In genomic region chr16:76195648-76196047, GRCh38 we compare ENCODE assay signal across 20 cellular contexts.
A peak's percentile ranks its signal among the peaks of the same experiment; 100 is the strongest.
DNase-seq lines count a peak whose midpoint lies in the region; ATAC-seq, FAIRE-seq and TF ChIP-seq lines count a peak whose summit lies in the region.
"Had no signal": no experiment of that assay in that cellular context is flagged by ENCODE, and none has a peak within 500 bp of the region (broad histone marks: within the 10 kb centered on the region; RNA-seq: fewer than 3 reads in every experiment).

No MANE protein-coding gene starts in this region.

- H4K8ac ChIP-seq in mesendoderm (ENCODE audit: low read depth, low read length): no peak overlapping the region

- no peak overlapping the region for H2AK5ac ChIP-seq in mesendoderm (ENCODE audit: low read length)

- TF ChIP-seq POLR2A in HepG2 (IDR thresholded peaks at IDR 0.05; ENCODE audit: insufficient read depth in 1 of 2, low read depth in 2 of 2, low read length in 2 of 2) (no peak), body of pancreas (IDR thresholded peaks at IDR 0.05) (no peak)

- no peak overlapping the region for H3K18ac ChIP-seq in mesendoderm (ENCODE audit: low read length)

- no peak for TF ChIP-seq CTCF in liver (IDR thresholded peaks at IDR 0.05; ENCODE audit: low read depth, low read length, missing input control)
- TF ChIP-seq CTCF in HepG2 (CRISPR knock-in tag; IDR thresholded peaks at IDR 0.05): no peak
- TF ChIP-seq CTCF in body of pancreas (IDR thresholded peaks at IDR 0.05): no peak
- no peak for TF ChIP-seq CTCF in pancreas (IDR thresholded peaks at IDR 0.05)

- H3K56ac ChIP-seq in mesendoderm (ENCODE audit: low read length): no peak overlapping the region

- WGBS in liver: 39% methylated on average over 2 of the region's 2 CpGs
- WGBS in HepG2 (ENCODE audit: low lambda C conversion rate): 17% methylated on average over 2 of the region's 2 CpGs
- 15 to 24% methylated on average over 2 of the region's 2 CpGs for WGBS in body of pancreas, 2 donors
- WGBS in pancreas, 2 donors: 3 to 35% methylated on average over 2 of the region's 2 CpGs
- WGBS in mesendoderm (ENCODE audit: extremely low coverage, insufficient coverage, low lambda C conversion rate): no CpG with 5 or more reads among the region's 2 CpGs

- H3K4me1 ChIP-seq in liver (ENCODE audit: control insufficient read depth in 4 of 4, insufficient read depth in 4 of 4, low read length in 3 of 4) (peaks cover 0 to 5% (median 0%) of the 10 kb centered on the region in 4 donors), HepG2 (ENCODE audit: insufficient read depth, low read length) (no peaks in the 10 kb centered on the region), body of pancreas (peaks cover 31% of the 10 kb centered on the region), pancreas (peaks cover 6% of the 10 kb centered on the region in 3 donors), mesendoderm (ENCODE audit: control insufficient read depth, low read depth, low read length) (peaks cover 2% of the 10 kb centered on the region)

- TF ChIP-seq RAD21 in liver (IDR thresholded peaks at IDR 0.05): no peak
- TF ChIP-seq RAD21 in HepG2 (CRISPR knock-in tag; IDR thresholded peaks at IDR 0.05): no peak

- intact Hi-C loops in HepG2 (cut with micrococcal nuclease; ENCODE audit: unreplicated experiment) (no loop called here), body of pancreas (cut with DNase I) (no loop called here), pancreas (cut with DNase I) (no loop called here)

- H3K23ac ChIP-seq in mesendoderm (ENCODE audit: low read length): no peak overlapping the region

- no peak overlapping the region for H3K4me2 ChIP-seq in HepG2 (ENCODE audit: low read depth, low read length)
- no peak overlapping the region for H3K4me2 ChIP-seq in mesendoderm (ENCODE audit: low read length)

- no peak overlapping the region for H3K4ac ChIP-seq in mesendoderm (ENCODE audit: low read depth, low read length)

- H3K4me3 ChIP-seq in liver (ENCODE audit: low read depth in 1 of 3, low read length in 3 of 3): no peak overlapping the region
- no peak overlapping the region for H3K4me3 ChIP-seq in HepG2 (replicated peaks in 1 of 3; ENCODE audit: insufficient read depth in 1 of 3, low read depth in 2 of 3, low read length in 3 of 3)
- no peak overlapping the region for H3K4me3 ChIP-seq in body of pancreas
- H3K4me3 ChIP-seq in pancreas: no peak overlapping the region
- H3K4me3 ChIP-seq in mesendoderm (ENCODE audit: low read length): no peak overlapping the region
- H3K4me3 ChIP-seq: GM23248 had no signal

- CTCF ChIA-PET in HepG2 (lab: Yijun Ruan, JAX; ENCODE audit: low intra/inter-chr PET ratio, low total read pairs): no interaction called here

- no peak overlapping the region for H2BK15ac ChIP-seq in mesendoderm (replicated peaks; ENCODE audit: low read depth)

- in situ Hi-C loops in HepG2 (cut with HindIII; ENCODE audit: extremely low pct_ligation_motif_present, low pct_unique_long_range_greater_than_20kb): no loop called here

- no peaks in the 10 kb centered on the region for H3K36me3 ChIP-seq in liver (ENCODE audit: control insufficient read depth in 4 of 4, insufficient read depth in 3 of 4, low read depth in 1 of 4, low read length in 3 of 4)
- no peaks in the 10 kb centered on the region for H3K36me3 ChIP-seq in HepG2 (replicated peaks in 1 of 2; ENCODE audit: control insufficient read depth in 1 of 2, insufficient read depth in 2 of 2, low read length in 2 of 2)
- H3K36me3 ChIP-seq in body of pancreas (replicated peaks in 1 of 2; ENCODE audit: insufficient read depth in 1 of 2, low read depth in 2 of 2): no peaks in the 10 kb centered on the region
- no peaks in the 10 kb centered on the region for H3K36me3 ChIP-seq in pancreas
- no peaks in the 10 kb centered on the region for H3K36me3 ChIP-seq in mesendoderm (ENCODE audit: control insufficient read depth, insufficient read depth, low read length)

- POLR2A ChIA-PET in HepG2 (lab: Yijun Ruan, JAX): no interaction called here

- no peak overlapping the region for H4K5ac ChIP-seq in mesendoderm (ENCODE audit: low read length)

- no peak overlapping the region for H2AFZ ChIP-seq in HepG2 (ENCODE audit: low read length)
- H2AFZ ChIP-seq: GM23248 had no signal

- H3K27ac ChIP-seq in liver (ENCODE audit: low read depth in 1 of 2, low read length in 2 of 2) (no peak overlapping the region), HepG2 (ENCODE audit: extremely low read length, insufficient read depth, low read length) (no peak overlapping the region), body of pancreas (no peak overlapping the region), pancreas (no peak overlapping the region), mesendoderm (ENCODE audit: low read depth, low read length) (no peak overlapping the region)
- H3K27ac ChIP-seq: GM23248 had no signal

- no peak for TF ChIP-seq EP300 in HepG2 (IDR thresholded peaks at IDR 0.05; ENCODE audit: low read depth in 2 of 2, low read length in 2 of 2)
- no peak for TF ChIP-seq EP300 in HepG2 (CRISPR knock-in tag; IDR thresholded peaks at IDR 0.05; ENCODE audit: borderline replicate concordance)

- no peak overlapping the region for H2BK5ac ChIP-seq in mesendoderm (ENCODE audit: low read length)

- no TSS peak for BruUV-seq in HepG2 (replicated peaks; lab: Mats Ljungman, UMichigan)

- H3K79me2 ChIP-seq in HepG2 (ENCODE audit: insufficient read depth, low read length): no peaks in the 10 kb centered on the region
- H3K79me2 ChIP-seq in mesendoderm (ENCODE audit: control insufficient read depth, insufficient read depth, low read length): no peaks in the 10 kb centered on the region

- ATAC-seq in HepG2 (no peak), body of pancreas (peak; percentile 48), pancreas (peak; percentile 29 to 89 (median 74))

- no peak overlapping the region for H3K9ac ChIP-seq in liver (ENCODE audit: low read depth in 1 of 2, low read length in 2 of 2)
- H3K9ac ChIP-seq in HepG2 (ENCODE audit: insufficient read depth, low read depth, low read length): no peak overlapping the region
- no peak overlapping the region for H3K9ac ChIP-seq in mesendoderm (ENCODE audit: low read length)
- H3K9ac ChIP-seq: GM23248 had no signal

- no peaks in the 10 kb centered on the region for H3K9me3 ChIP-seq in liver (ENCODE audit: control insufficient read depth in 4 of 4, low read length in 3 of 4)
- H3K9me3 ChIP-seq in HepG2 (ENCODE audit: low read length): no peaks in the 10 kb centered on the region
- no peaks in the 10 kb centered on the region for H3K9me3 ChIP-seq in body of pancreas
- H3K9me3 ChIP-seq in pancreas: no peaks in the 10 kb centered on the region

- FAIRE-seq in HepG2 (lab: Jason Lieb, UNC) (no peak), pancreas (lab: Jason Lieb, UNC) (no peak)
- FAIRE-seq: GM12891, GM18507, H1 had no signal

- no peak overlapping the region for H2BK120ac ChIP-seq in mesendoderm (ENCODE audit: low read depth, low read length)

- H4K20me1 ChIP-seq in HepG2 (ENCODE audit: insufficient read depth, low read length): no peaks in the 10 kb centered on the region

- DNase-seq in HepG2 (ENCODE audit: low spot score) (no peak), SK-N-DZ (ENCODE audit: low spot score) (peak; percentile 91), body of pancreas (no peak), pancreas (no peak), kidney tubule cell (ENCODE audit: low spot score) (no peak), NCI-H2029 treated with DMSO at 0.1 percent for 48 hours (lab: John Stamatoyannopoulos, UW) (no peak), mesendoderm (no peak)
- DNase-seq: Calu3; CD4-positive, alpha-beta memory T cell; COR-L47; DMS53; DMS79 treated with DMSO at 0.1 percent for 48 hours; GF-D8; GM23248; H7; HCEC 1CT had no signal

- H3K27me3 ChIP-seq in liver (ENCODE audit: control insufficient read depth in 4 of 4, insufficient read depth in 4 of 4, low read length in 3 of 4) (peaks cover 0 to 3% (median 0%) of the 10 kb centered on the region in 4 donors), HepG2 (ENCODE audit: control insufficient read depth in 1 of 2, insufficient read depth in 2 of 2, low read length in 2 of 2) (no peaks in the 10 kb centered on the region), body of pancreas (no peaks in the 10 kb centered on the region), pancreas (no peaks in the 10 kb centered on the region), mesendoderm (ENCODE audit: insufficient read depth, low read length, poor library complexity) (no peaks in the 10 kb centered on the region)

- H3K79me1 ChIP-seq in mesendoderm (ENCODE audit: low read length): no peaks in the 10 kb centered on the region

TF ChIP-seq in liver, 16 proteins besides CTCF, POLR2A, EP300 and RAD21 (continues in another document):
- TF ChIP-seq, protein P1, sequence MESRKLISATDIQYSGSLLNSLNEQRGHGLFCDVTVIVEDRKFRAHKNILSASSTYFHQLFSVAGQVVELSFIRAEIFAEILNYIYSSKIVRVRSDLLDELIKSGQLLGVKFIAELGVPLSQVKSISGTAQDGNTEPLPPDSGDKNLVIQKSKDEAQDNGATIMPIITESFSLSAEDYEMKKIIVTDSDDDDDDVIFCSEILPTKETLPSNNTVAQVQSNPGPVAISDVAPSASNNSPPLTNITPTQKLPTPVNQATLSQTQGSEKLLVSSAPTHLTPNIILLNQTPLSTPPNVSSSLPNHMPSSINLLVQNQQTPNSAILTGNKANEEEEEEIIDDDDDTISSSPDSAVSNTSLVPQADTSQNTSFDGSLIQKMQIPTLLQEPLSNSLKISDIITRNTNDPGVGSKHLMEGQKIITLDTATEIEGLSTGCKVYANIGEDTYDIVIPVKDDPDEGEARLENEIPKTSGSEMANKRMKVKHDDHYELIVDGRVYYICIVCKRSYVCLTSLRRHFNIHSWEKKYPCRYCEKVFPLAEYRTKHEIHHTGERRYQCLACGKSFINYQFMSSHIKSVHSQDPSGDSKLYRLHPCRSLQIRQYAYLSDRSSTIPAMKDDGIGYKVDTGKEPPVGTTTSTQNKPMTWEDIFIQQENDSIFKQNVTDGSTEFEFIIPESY (IDR thresholded peaks at IDR 0.05): no peak
- TF ChIP-seq YY1 (IDR thresholded peaks at IDR 0.05): peak; percentile 33

TF ChIP-seq in HepG2, 621 proteins besides CTCF, POLR2A, EP300 and RAD21 (continues in another document):
- TF ChIP-seq ZC3H4 (CRISPR knock-in tag; IDR thresholded peaks at IDR 0.05; ENCODE audit: borderline replicate concordance) (no peak), PBX3 (CRISPR knock-in tag; IDR thresholded peaks at IDR 0.05; ENCODE audit: borderline replicate concordance) (no peak), ZSCAN22 (CRISPR knock-in tag; IDR thresholded peaks at IDR 0.05) (no peak), ATF1 (CRISPR knock-in tag; IDR thresholded peaks at IDR 0.05) (no peak), ETV5 (CRISPR knock-in tag; IDR thresholded peaks at IDR 0.05; ENCODE audit: borderline replicate concordance) (no peak)
